ENCODE assay signal across 10 cellular contexts in genomic region chr19:13872339-13872694, GRCh38. TPM values are rescaled to one million over a fixed set of nuclear protein-coding genes. Genes with fewer than 3 reads are reported as not detected.
DNase-seq lines count a peak whose midpoint lies in the region; ATAC-seq and TF ChIP-seq lines count a peak whose summit lies in the region.
"Had no signal": no experiment of that assay in that cellular context is flagged by ENCODE, and none has a peak within 500 bp of the region (broad histone marks: within the 10 kb centered on the region; RNA-seq: fewer than 3 reads in every experiment).

No MANE protein-coding gene starts in this region.

- H4K20me1 ChIP-seq in SU-DHL-6 (ENCODE audit: low read depth, low read length): no peaks in the 10 kb centered on the region

- no peaks in the 10 kb centered on the region for H3K27me3 ChIP-seq in SU-DHL-6 (ENCODE audit: low read length)
- H3K27me3 ChIP-seq in spleen (replicated peaks in 1 of 7): peaks cover 0 to 46% (median 5%) of the 10 kb centered on the region in 7 donors

- no peak for ATAC-seq in activated T-cell treated with anti-CD3 and anti-CD28 coated beads, Interleukin-2, amount 50 U/mL, for 4 hours
- ATAC-seq in HG02763 (IDR thresholded peaks at IDR 0.05; ENCODE audit: unreplicated experiment): no peak

- H3K9me3 ChIP-seq in SU-DHL-6 (ENCODE audit: insufficient read depth, low read length) (no peaks in the 10 kb centered on the region), spleen (no peaks in the 10 kb centered on the region)

- H3K4me3 Mint-ChIP-seq in activated T-cell treated with anti-CD3 and anti-CD28 coated beads, Interleukin-2, amount 50 U/mL, for 4 hours: peak overlapping the region; percentile 70

- TF ChIP-seq CTCF in SU-DHL-6 (IDR thresholded peaks at IDR 0.05; ENCODE audit: insufficient read depth, low read length, poor library complexity, severe bottlenecking): no peak
- no peak for TF ChIP-seq CTCF in fibroblast of villous mesenchyme (IDR thresholded peaks at IDR 0.05; ENCODE audit: insufficient read depth, low read depth, low read length)
- no peak for TF ChIP-seq CTCF in spleen (IDR thresholded peaks at IDR 0.05 in 8 of 11, conservative IDR thresholded peaks at IDR 0.05 in 3 of 11)

- TF ChIP-seq POLR2A in spleen (IDR thresholded peaks at IDR 0.05): no peak

- H3K27me3 Mint-ChIP-seq in activated T-cell treated with anti-CD3 and anti-CD28 coated beads, Interleukin-2, amount 50 U/mL, for 4 hours (ENCODE audit: low read depth): peaks cover 17% of the 10 kb centered on the region

- H3F3A ChIP-seq in SU-DHL-6 (ENCODE audit: insufficient read depth): no peaks in the 10 kb centered on the region

- peak overlapping the region; percentile 69 for H2AFZ ChIP-seq in SU-DHL-6 (ENCODE audit: low read depth, low read length, severe bottlenecking)

- H3K4me2 ChIP-seq in SU-DHL-6 (ENCODE audit: low read depth, low read length, poor library complexity, severe bottlenecking): peak overlapping the region; percentile 63

- peaks cover 0 to 21% (median 10%) of the 10 kb centered on the region in 6 donors for H3K4me1 ChIP-seq in spleen

- no peaks in the 10 kb centered on the region for H3K9me3 Mint-ChIP-seq in activated T-cell treated with anti-CD3 and anti-CD28 coated beads, Interleukin-2, amount 50 U/mL, for 4 hours

- intact Hi-C loops in spleen (cut with DNase I; ENCODE audit: low total_unique reads): no loop called here

- H3K4me3 ChIP-seq in SU-DHL-6 (ENCODE audit: insufficient read depth, low read length, poor library complexity, severe bottlenecking): peak overlapping the region; percentile 34
- H3K4me3 ChIP-seq in fibroblast of villous mesenchyme (ENCODE audit: low read depth, low read length): peak overlapping the region; percentile 56
- peak overlapping the region in 5 of 8 donors; percentile 11 to 66 (median 34) for H3K4me3 ChIP-seq in spleen

- H3K36me3 Mint-ChIP-seq in activated T-cell treated with anti-CD3 and anti-CD28 coated beads, Interleukin-2, amount 50 U/mL, for 4 hours (ENCODE audit: insufficient read depth): no peaks in the 10 kb centered on the region

- H3K36me3 ChIP-seq in SU-DHL-6 (ENCODE audit: low read length) (no peaks in the 10 kb centered on the region), spleen (no peaks in the 10 kb centered on the region)

- WGBS in spleen, 5 donors: 47 to 67% (median 51%) methylated on average over 5 of the region's 5 CpGs

- H3K27ac ChIP-seq in SU-DHL-6 (ENCODE audit: low read depth, low read length): no peak overlapping the region
- no peak overlapping the region for H3K27ac ChIP-seq in spleen

- DNase-seq in activated T-cell treated with anti-CD3 and anti-CD28 coated beads, Interleukin-2, amount 50 U/mL, for 4 hours: no peak
- DNase-seq in activated T-cell treated with anti-CD3 and anti-CD28 coated beads, Interleukin-2, amount 50 U/mL, for 48 hours: no peak
- DNase-seq in fibroblast of villous mesenchyme (ENCODE audit: low read depth) (no peak), spleen (no peak), glomerular visceral epithelial cell (ENCODE audit: extremely low spot score) (no peak), middle frontal gyrus (ENCODE audit: extremely low spot score, low spot score) (no peak)
- DNase-seq: glutamatergic neuron, NCI-H2107 had no signal

- H3K4me1 Mint-ChIP-seq in activated T-cell treated with anti-CD3 and anti-CD28 coated beads, Interleukin-2, amount 50 U/mL, for 4 hours (ENCODE audit: low read depth): peaks cover 6% of the 10 kb centered on the region

- no peaks in the 10 kb centered on the region for H3K79me2 ChIP-seq in SU-DHL-6 (ENCODE audit: insufficient read depth, low read length)

- no peaks in the 10 kb centered on the region for H3K9me2 ChIP-seq in SU-DHL-6 (replicated peaks; ENCODE audit: insufficient read depth, low read length)

- H3K9ac ChIP-seq in SU-DHL-6 (ENCODE audit: low read length): peak overlapping the region; percentile 30

RNA-seq across cellular contexts. Expression of gene NANOS3, which starts 4.6 kb away (rescaled TPM):
- under 1 TPM in 1 of 3 donors, not detected in 2; 0.52 TPM for total RNA-seq in activated T-cell treated with anti-CD3 and anti-CD28 coated beads, Interleukin-2, amount 50 U/mL, for 4 hours
- total RNA-seq in fibroblast of villous mesenchyme (0.64 TPM in 1 of 2 replicates, not detected in the other), spleen (not detected)
- polyA plus RNA-seq in spleen: under 1 TPM; 0.42 to 0.99 (median 0.52) TPM

RNA-seq across cellular contexts. Expression of gene BRME1, which starts 33.6 kb away (rescaled TPM):
- total RNA-seq in activated T-cell treated with anti-CD3 and anti-CD28 coated beads, Interleukin-2, amount 50 U/mL, for 4 hours: 1 to 10 TPM; 7.3 to 9.3 (median 8.9) TPM
- total RNA-seq in fibroblast of villous mesenchyme: 0.32 and 0.43 TPM in 2 replicates
- total RNA-seq in spleen: 1 to 10 TPM in 6 of 7 donors, under 1 TPM in 1; 0.97 to 3.5 (median 2.1) TPM
- polyA plus RNA-seq in spleen: 1 to 10 TPM; 1.3 to 3.8 (median 2.7) TPM

RNA-seq across cellular contexts. Expression of gene CC2D1A, which starts 33.7 kb away (rescaled TPM):
- total RNA-seq in activated T-cell treated with anti-CD3 and anti-CD28 coated beads, Interleukin-2, amount 50 U/mL, for 4 hours: 10 to 100 TPM; 34.1 to 40.2 (median 39.6) TPM
- total RNA-seq in fibroblast of villous mesenchyme (18.6 and 22.9 TPM in 2 replicates), spleen (10 to 100 TPM; 26.2 to 40.1 (median 28.8) TPM)
- 10 to 100 TPM; 13.0 to 27.2 (median 24.5) TPM for polyA plus RNA-seq in spleen
